10 cellular contexts compared by ENCODE assay signal in genomic region chr1:226239421-226239820, GRCh38. TPM values are rescaled to one million over a fixed set of nuclear protein-coding genes. Genes with fewer than 3 reads are reported as not detected.
"Had no signal": no experiment of that assay in that cellular context is flagged by ENCODE, and none has a peak within 500 bp of the region (broad histone marks: within the 10 kb centered on the region; RNA-seq: fewer than 3 reads in every experiment).

No MANE protein-coding gene starts in this region.

- FAIRE-seq: H1, H54, HepG2 had no signal

- H2AFZ ChIP-seq: GM23338 had no signal

- DNase-seq: H9, HCEC 1CT, HFFc6, KG1 had no signal

- H3K27ac ChIP-seq: HL-60 had no signal

- H3K4me3 ChIP-seq: GM23338 had no signal

- ATAC-seq: GM23338, HepG2 had no signal

- H3K4me2 ChIP-seq: GM23338 had no signal

RNA-seq across cellular contexts. Expression of gene MIXL1, which starts 16.0 kb away (rescaled TPM):
- total RNA-seq: HT1080 had no signal
